8 cellular contexts compared by ENCODE assay signal in the genomic region with DNA sequence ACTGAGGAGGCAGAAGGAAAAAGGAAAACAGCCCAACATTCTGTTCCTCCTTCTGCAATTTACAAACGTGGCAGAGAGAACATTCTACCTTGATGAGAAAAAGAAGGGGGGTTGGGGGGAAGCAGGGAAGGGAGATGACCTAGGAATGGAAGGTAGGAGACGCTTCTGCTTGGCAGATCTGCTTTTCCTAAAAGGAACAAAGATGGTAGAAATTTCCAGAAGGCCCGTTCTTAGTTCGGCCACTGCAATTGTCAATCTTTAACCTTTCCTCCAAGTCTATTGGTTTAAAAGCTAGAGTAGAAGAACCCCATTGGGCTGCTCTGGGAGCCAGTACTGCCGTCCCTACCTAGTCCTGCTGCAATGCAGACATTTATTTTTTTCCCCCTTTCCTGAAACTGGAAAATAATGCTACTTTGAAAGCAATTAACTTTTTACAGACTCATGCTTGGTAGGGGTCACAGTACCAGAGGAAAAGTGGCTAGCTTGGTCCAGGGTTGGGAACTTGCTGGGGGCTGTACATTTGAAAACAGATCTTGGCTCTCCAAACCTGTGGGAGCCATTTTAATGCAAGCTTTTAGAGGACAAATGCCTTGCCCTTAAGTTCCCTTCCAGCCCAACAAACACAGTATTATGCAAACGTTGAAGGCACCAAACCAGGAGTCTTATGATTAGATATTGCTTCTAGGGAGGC. TPM values are rescaled to one million over a fixed set of nuclear protein-coding genes. Genes with fewer than 3 reads are reported as not detected.
DNase-seq lines count a peak whose midpoint lies in the region; ATAC-seq, FAIRE-seq and TF ChIP-seq lines count a peak whose summit lies in the region.

No MANE protein-coding gene starts in this region.

- H3K27me3 Mint-ChIP-seq in endodermal cell (ENCODE audit: insufficient read depth): no peaks in the 10 kb centered on the region

- TF ChIP-seq POLR2A in GM19099 (IDR thresholded peaks at IDR 0.05; ENCODE audit: extremely low read depth, insufficient read length, low read depth): peak; percentile 12
- no peak for TF ChIP-seq POLR2A in prostate gland (IDR thresholded peaks at IDR 0.05)

- no peak overlapping the region for H3K27ac Mint-ChIP-seq in endodermal cell

- H3K27me3 ChIP-seq in Panc1 (ENCODE audit: control insufficient read depth, insufficient read depth, low read length): no peaks in the 10 kb centered on the region
- H3K27me3 ChIP-seq in endodermal cell (ENCODE audit: control insufficient read depth, insufficient read depth, low read length, poor library complexity, severe bottlenecking): no peaks in the 10 kb centered on the region
- no peaks in the 10 kb centered on the region for H3K27me3 ChIP-seq in prostate gland (replicated peaks; ENCODE audit: insufficient read depth)

- peak overlapping the region; percentile 28 to 36 for H3K4me3 ChIP-seq in Panc1 (ENCODE audit: low read depth in 2 of 2, low read length in 2 of 2)
- H3K4me3 ChIP-seq in endodermal cell (ENCODE audit: low read length): peak overlapping the region; percentile 92
- no peak overlapping the region for H3K4me3 ChIP-seq in prostate gland

- no peaks in the 10 kb centered on the region; the same call in 1 of the 2 replicates for H3K36me3 ChIP-seq in Panc1 (ENCODE audit: control insufficient read depth, insufficient read depth, low read length)
- H3K36me3 ChIP-seq in endodermal cell (ENCODE audit: control insufficient read depth, insufficient read depth, low read length): peaks cover 16% of the 10 kb centered on the region
- no peaks in the 10 kb centered on the region for H3K36me3 ChIP-seq in prostate gland

- peaks cover 25% of the 10 kb centered on the region for H3K4me1 Mint-ChIP-seq in endodermal cell

- no peak for FAIRE-seq in RCC 7860 (lab: Jason Lieb, UNC)

- no TSS peak for BruUV-seq in Panc1 (replicated peaks; lab: Mats Ljungman, UMichigan)

- H3K9me3 ChIP-seq in Panc1 (ENCODE audit: control insufficient read depth, insufficient read depth, low read depth, low read length) (no peaks in the 10 kb centered on the region), endodermal cell (ENCODE audit: control insufficient read depth, low read length) (no peaks in the 10 kb centered on the region), prostate gland (no peaks in the 10 kb centered on the region)

- no peaks in the 10 kb centered on the region for H3K9me3 Mint-ChIP-seq in endodermal cell

- peaks cover 100% of the 10 kb centered on the region for H3K4me1 ChIP-seq in Panc1 (ENCODE audit: control insufficient read depth, insufficient read depth, low read length)
- peaks cover 49% of the 10 kb centered on the region for H3K4me1 ChIP-seq in endodermal cell (ENCODE audit: control insufficient read depth, insufficient read depth, low read length)
- H3K4me1 ChIP-seq in prostate gland (replicated peaks): peaks cover 58% of the 10 kb centered on the region

- H3K27ac ChIP-seq in Panc1 (ENCODE audit: low read length) (peak overlapping the region; percentile 100), endodermal cell (ENCODE audit: low read depth, low read length) (peak overlapping the region; percentile 80), prostate gland (peak overlapping the region; percentile 99)

- TF ChIP-seq CTCF in Panc1 (IDR thresholded peaks at IDR 0.05) (no peak), endodermal cell (conservative IDR thresholded peaks at IDR 0.05) (no peak), prostate gland (IDR thresholded peaks at IDR 0.05) (no peak)

- intact Hi-C loops in Panc1 (cut with micrococcal nuclease; ENCODE audit: unreplicated experiment): no loop called here
- intact Hi-C loops in prostate gland (cut with DNase I): no loop called here
- intact Hi-C loops in left colon (cut with DNase I, micrococcal nuclease): no loop called here

- DNase-seq in Panc1 (ENCODE audit: low read depth, low spot score): no peak
- no peak for DNase-seq in endodermal cell
- DNase-seq in prostate gland (ENCODE audit: low spot score): no peak
- no peak for DNase-seq in RCC 7860 (ENCODE audit: low spot score)
- no peak for DNase-seq in left colon
- DNase-seq in NCI-H1694 (lab: John Stamatoyannopoulos, UW): no peak

- CTCF ChIA-PET in Panc1 (lab: Charles Lee): interaction anchor here (2.4 kb wide), 1 partner anchor 30 kb away, joined by 6 read pairs; no protein-coding TSS in a partner anchor

- H3K4me3 Mint-ChIP-seq in endodermal cell: no peak overlapping the region

- H3K9ac ChIP-seq in endodermal cell (ENCODE audit: extremely low read depth, low read length, poor library complexity, severe bottlenecking): peak overlapping the region; percentile 84

- ATAC-seq in Panc1 (no peak), left colon (no peak), GM21619 (IDR thresholded peaks at IDR 0.05; ENCODE audit: unreplicated experiment) (no peak)

- 51 to 56% methylated on average over 3 to 6 of the region's 6 CpGs for WGBS in endodermal cell (ENCODE audit: insufficient coverage in 1 of 2, insufficient read length in 1 of 2), 2 experiments
- WGBS in prostate gland: 38% methylated on average over 6 of the region's 6 CpGs

- no peaks in the 10 kb centered on the region for H3K36me3 Mint-ChIP-seq in endodermal cell (ENCODE audit: low read depth)

- POLR2A ChIA-PET in Panc1 (lab: Charles Lee): interaction anchor here (0.5 to 1.1 kb wide), 7 partner anchors 8 to 351 kb away, joined by 4 to 19 read pairs (median 5); no protein-coding TSS in a partner anchor

- in situ Hi-C loops in Panc1 (cut with HindIII; ENCODE audit: low pct_unique_long_range_greater_than_20kb, low sequenced_read_pairs): no loop called here

RNA-seq across cellular contexts. Expression of gene ZMYND8, which starts 2.7 kb away (rescaled TPM):
- total RNA-seq in Panc1 (2021; ENCODE audit: unreplicated experiment) (50.7 TPM), endodermal cell (10 to 100 TPM; 85.0 to 99.9 TPM), prostate gland (10 to 100 TPM; 19.9 to 70.9 TPM), left colon (10 to 100 TPM; 42.8 to 48.4 TPM)
- polyA plus RNA-seq in Panc1 (2012; ENCODE audit: insufficient read length): 26.6 TPM
- polyA plus RNA-seq in endodermal cell (2013, experiment 1 of 2): 47.1 TPM
- 46.3 TPM for polyA plus RNA-seq in endodermal cell (2013, experiment 2 of 2)

Comparison
In these comparisons a context has a peak if more than half of its experiments do, and no peak if none do; other contexts are left out.
1. H3K4me3 ChIP-seq: peak in Panc1 (2 of 2) and endodermal cell (single experiment); none in prostate gland (0 of 2).
2. Peak in every context shown above with its lines, with median percentiles within 50 percentile points of each other: H3K27ac ChIP-seq.